ENCODE assay signal across 16 cellular contexts in the genomic region with DNA sequence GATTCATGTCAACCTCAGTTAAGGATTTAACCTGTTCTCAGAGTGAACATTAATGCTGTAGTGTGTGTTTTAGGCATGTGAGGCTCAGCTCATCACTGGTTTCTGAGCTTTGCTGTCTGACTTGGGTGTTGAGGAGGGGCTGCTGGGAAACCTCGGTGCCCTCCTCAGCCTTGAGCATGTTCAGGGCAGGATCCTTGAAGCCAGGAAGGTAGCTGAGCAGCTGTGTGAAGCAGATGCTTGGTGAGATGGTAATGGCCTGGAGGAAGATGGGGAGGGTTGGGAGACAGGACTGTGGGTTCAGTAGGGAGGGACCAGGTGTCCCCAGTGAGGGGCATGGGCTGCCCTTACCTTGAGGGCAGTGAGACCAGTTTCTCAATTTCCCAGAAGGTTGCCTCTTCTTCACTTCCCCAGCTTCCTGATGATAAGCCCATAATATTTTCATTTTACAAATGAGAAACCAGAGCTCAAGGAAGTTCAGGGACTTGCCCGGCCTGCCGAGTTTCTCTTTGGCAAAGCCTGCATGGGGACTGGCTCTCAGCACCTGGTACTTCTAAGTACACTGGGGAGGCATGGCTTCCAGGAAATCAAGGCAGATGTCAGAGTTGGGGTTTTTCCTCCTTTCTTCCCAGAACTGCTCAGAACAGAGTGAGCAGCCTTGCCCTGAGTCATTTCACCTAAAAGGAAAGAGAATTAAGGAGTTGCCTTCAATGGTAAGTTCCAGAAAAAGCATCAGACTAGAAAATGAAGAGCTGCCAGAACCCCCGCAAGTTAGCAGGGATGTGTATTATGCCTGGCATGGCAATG.
DNase-seq lines count a peak whose midpoint lies in the region; ATAC-seq and TF ChIP-seq lines count a peak whose summit lies in the region.
"Had no signal": no experiment of that assay in that cellular context is flagged by ENCODE, and none has a peak within 500 bp of the region (broad histone marks: within the 10 kb centered on the region; RNA-seq: fewer than 3 reads in every experiment).

No MANE protein-coding gene starts in this region.

- peak; percentile 51 for DNase-seq in activated naive CD4-positive, alpha-beta T cell treated with Interleukin-2 at 50 U/mL for 16 hours
- no peak for DNase-seq in activated naive CD4-positive, alpha-beta T cell (lab: John Stamatoyannopoulos, UW)
- peak; percentile 87 for DNase-seq in activated naive CD4-positive, alpha-beta T cell treated with anti-CD3 and anti-CD28 coated beads for 36 hours
- DNase-seq in upper lobe of right lung (no peak), ecto neural progenitor cell (ENCODE audit: low spot score) (no peak)
- DNase-seq: adrenal gland, DMS 273 treated with DMSO at 0.1 percent for 48 hours, NCI-H1436, NCI-H524 treated with DMSO at 0.1 percent for 48 hours had no signal

- H3K27me3 Mint-ChIP-seq in activated naive CD4-positive, alpha-beta T cell treated with anti-CD3 and anti-CD28 coated beads for 36 hours (ENCODE audit: low read depth): no peaks in the 10 kb centered on the region

- peak overlapping the region; percentile 33 for H3K4me3 Mint-ChIP-seq in activated naive CD4-positive, alpha-beta T cell treated with anti-CD3 and anti-CD28 coated beads for 36 hours

- H3K4me1 ChIP-seq in upper lobe of right lung: no peaks in the 10 kb centered on the region
- H3K4me1 ChIP-seq: adrenal gland had no signal

- intact Hi-C loops in activated naive CD4-positive, alpha-beta T cell treated with anti-CD3 and anti-CD28 coated beads for 36 hours (cut with micrococcal nuclease): loop anchor here (1.0 to 10.0 kb wide), 7 partner anchors 7 to 1610 kb away; a partner anchor contains a TSS
- intact Hi-C loops in upper lobe of right lung (cut with DNase I): no loop called here

- H4K20me1 ChIP-seq in neural cell (ENCODE audit: insufficient read depth): no peaks in the 10 kb centered on the region

- no peak overlapping the region for H3K9ac ChIP-seq in neural cell (ENCODE audit: low read length)

- CTCF ChIA-PET in activated naive CD4-positive, alpha-beta T cell treated with anti-CD3 and anti-CD28 coated beads for 36 hours (lab: Charles Lee): interaction anchor here (0.6 to 1.4 kb wide), 3 partner anchors 8 to 515 kb away, joined by 3 to 7 read pairs (median 3); no protein-coding TSS in a partner anchor

- TF ChIP-seq CTCF in neural cell (IDR thresholded peaks at IDR 0.05; ENCODE audit: poor library complexity, severe bottlenecking): no peak
- TF ChIP-seq CTCF in upper lobe of right lung (IDR thresholded peaks at IDR 0.05): no peak

- H3K79me2 ChIP-seq in neural cell (replicated peaks; ENCODE audit: insufficient read depth, low read length): no peaks in the 10 kb centered on the region

- H3F3A ChIP-seq in neural cell (ENCODE audit: insufficient read depth, low read length, poor library complexity, severe bottlenecking): no peaks in the 10 kb centered on the region

- peaks cover 2% of the 10 kb centered on the region for H3K36me3 Mint-ChIP-seq in activated naive CD4-positive, alpha-beta T cell treated with anti-CD3 and anti-CD28 coated beads for 36 hours (ENCODE audit: low read depth)

- H3K4me2 ChIP-seq in neural cell (ENCODE audit: low read length): peak overlapping the region; percentile 12

- peak overlapping the region; percentile 42 for H3K27ac ChIP-seq in neural cell (ENCODE audit: low read length)
- H3K27ac ChIP-seq in upper lobe of right lung: no peak overlapping the region
- H3K27ac ChIP-seq: adrenal gland, coronary artery, upper lobe of left lung had no signal

- no peaks in the 10 kb centered on the region for H3K36me3 ChIP-seq in neural cell (ENCODE audit: insufficient read depth, low read length)
- no peaks in the 10 kb centered on the region for H3K36me3 ChIP-seq in upper lobe of right lung
- H3K36me3 ChIP-seq: adrenal gland, upper lobe of left lung had no signal

- no peak for TF ChIP-seq RAD21 in neural cell (conservative IDR thresholded peaks at IDR 0.05)

- no peak overlapping the region for H2AFZ ChIP-seq in neural cell (ENCODE audit: low read depth, low read length)

- H3K27me3 ChIP-seq in neural cell (ENCODE audit: insufficient read depth, low read depth, low read length) (no peaks in the 10 kb centered on the region), upper lobe of right lung (no peaks in the 10 kb centered on the region)
- H3K27me3 ChIP-seq: adrenal gland, upper lobe of left lung had no signal

- no peaks in the 10 kb centered on the region for H3K9me3 ChIP-seq in neural cell (ENCODE audit: low read length)
- H3K9me3 ChIP-seq in upper lobe of right lung: no peaks in the 10 kb centered on the region
- H3K9me3 ChIP-seq: adrenal gland, upper lobe of left lung had no signal

- no peak for TF ChIP-seq EP300 in neural cell (conservative IDR thresholded peaks at IDR 0.05; ENCODE audit: poor library complexity, severe bottlenecking)

- H3K9me2 ChIP-seq in neural cell (ENCODE audit: insufficient read depth, low read length): no peaks in the 10 kb centered on the region

- H3K4me3 ChIP-seq in neural cell (ENCODE audit: low read length): peak overlapping the region; percentile 14
- H3K4me3 ChIP-seq in upper lobe of right lung: no peak overlapping the region
- H3K4me3 ChIP-seq: adrenal gland, coronary artery, K562, upper lobe of left lung had no signal

- peaks cover 27% of the 10 kb centered on the region for H3K4me1 Mint-ChIP-seq in activated naive CD4-positive, alpha-beta T cell treated with anti-CD3 and anti-CD28 coated beads for 36 hours (ENCODE audit: low read depth)

- ATAC-seq in upper lobe of right lung: peak; percentile 57
- ATAC-seq in HG02642 (IDR thresholded peaks at IDR 0.05; ENCODE audit: poor library complexity, unreplicated experiment): no peak
- no peak for ATAC-seq in HG02973 (IDR thresholded peaks at IDR 0.05; ENCODE audit: unreplicated experiment)
- ATAC-seq: K562, Right ventricle myocardium inferior had no signal

- peak overlapping the region; percentile 95 for H3K27ac Mint-ChIP-seq in activated naive CD4-positive, alpha-beta T cell treated with anti-CD3 and anti-CD28 coated beads for 36 hours

- H3K9me3 Mint-ChIP-seq in activated naive CD4-positive, alpha-beta T cell treated with anti-CD3 and anti-CD28 coated beads for 36 hours: peaks cover 1% of the 10 kb centered on the region

TF ChIP-seq in neural cell, 6 proteins besides CTCF, POLR2A, EP300 and RAD21:
- TF ChIP-seq EZH2 (IDR thresholded peaks at IDR 0.05; ENCODE audit: borderline replicate concordance, insufficient read depth, low read length, poor library complexity, severe bottlenecking): no peak

Comparison
In these comparisons a context has a peak if more than half of its experiments do, and no peak if none do; other contexts are left out.
1. DNase-seq: peak in activated naive CD4-positive, alpha-beta T cell treated with Interleukin-2 at 50 U/mL for 16 hours (single experiment) and activated naive CD4-positive, alpha-beta T cell treated with anti-CD3 and anti-CD28 coated beads for 36 hours (single experiment); none in activated naive CD4-positive, alpha-beta T cell (0 of 4), upper lobe of right lung (single experiment) and ecto neural progenitor cell (single experiment).